Comparison of ENCODE assay signal across 8 cellular contexts in genomic region chr10:114043532-114044250, GRCh38. TPM values are rescaled to one million over a fixed set of nuclear protein-coding genes. Genes with fewer than 3 reads are reported as not detected.
A peak's percentile ranks its signal among the peaks of the same experiment; 100 is the strongest.
DNase-seq lines count a peak whose midpoint lies in the region; ATAC-seq lines count a peak whose summit lies in the region.

Gene ADRB1 (plus strand): TSS chr10:114043866. CDS start chr10:114044133, 267 bp downstream.

- peaks cover 3% of the 10 kb centered on the region for H3K79me1 ChIP-seq in neuronal stem cell (ENCODE audit: low read depth, low read length)

- H3K9me3 Mint-ChIP-seq in activated CD4-positive, alpha-beta T cell treated with anti-CD3 and anti-CD28 coated beads for 36 hours (ENCODE audit: low read depth), result no peaks in the 10 kb centered on the region
- H3K9me3 Mint-ChIP-seq in activated naive CD4-positive, alpha-beta T cell treated with anti-CD3 and anti-CD28 coated beads for 36 hours, result no peaks in the 10 kb centered on the region

- peaks cover 54% of the 10 kb centered on the region for H3K27me3 Mint-ChIP-seq in activated CD4-positive, alpha-beta T cell treated with anti-CD3 and anti-CD28 coated beads for 36 hours
- peaks cover 62% of the 10 kb centered on the region for H3K27me3 Mint-ChIP-seq in activated naive CD4-positive, alpha-beta T cell treated with anti-CD3 and anti-CD28 coated beads for 36 hours (ENCODE audit: low read depth)

- POLR2A ChIA-PET in activated CD4-positive, alpha-beta T cell treated with anti-CD3 and anti-CD28 coated beads for 36 hours (lab: Charles Lee), result interaction anchor here (0.6 to 0.7 kb wide), 2 partner anchors 361 to 836 kb away, joined by 3 to 4 read pairs; no protein-coding TSS in a partner anchor

- no peaks in the 10 kb centered on the region for H3K36me3 ChIP-seq in neuronal stem cell (replicated peaks in 1 of 2; ENCODE audit: control insufficient read depth in 2 of 2, insufficient read depth in 2 of 2, low read length in 2 of 2)

- peak; percentile 60 for DNase-seq in activated CD4-positive, alpha-beta T cell treated with anti-CD3 and anti-CD28 coated beads for 36 hours
- DNase-seq in activated CD4-positive, alpha-beta T cell treated with anti-CD3 and anti-CD28 coated beads, Interleukin-2, amount 50 U/mL, for 4 hours, result no peak
- peak; percentile 12 for DNase-seq in NCI-H748 treated with DMSO at 0.1 percent for 48 hours (lab: John Stamatoyannopoulos, UW)
- DNase-seq in activated naive CD4-positive, alpha-beta T cell treated with anti-CD3 and anti-CD28 coated beads for 36 hours, result peak; percentile 53
- peak; percentile 95 for DNase-seq in Right ventricle myocardium inferior (ENCODE audit: missing footprints)
- peak; percentile 56 for DNase-seq in neuronal stem cell (ENCODE audit: low spot score)

- CTCF ChIA-PET in activated CD4-positive, alpha-beta T cell treated with anti-CD3 and anti-CD28 coated beads for 36 hours (lab: Charles Lee), result interaction anchor here (0.7 to 1.5 kb wide), 2 partner anchors 18 to 245 kb away, joined by 4 read pairs; no protein-coding TSS in a partner anchor
- CTCF ChIA-PET in activated naive CD4-positive, alpha-beta T cell treated with anti-CD3 and anti-CD28 coated beads for 36 hours (lab: Charles Lee), result no interaction called here

- H2BK12ac ChIP-seq in neuronal stem cell (ENCODE audit: low read length), result peak within 1 kb of the TSS; percentile 66

- peak within 1 kb of the TSS; percentile 6 to 76 for H3K4me3 ChIP-seq in neuronal stem cell (ENCODE audit: low read length in 2 of 2)

- H2AFZ ChIP-seq in neuronal stem cell (ENCODE audit: low read length), result peak within 1 kb of the TSS; percentile 80

- H3K4me2 ChIP-seq in neuronal stem cell (ENCODE audit: insufficient read depth, low read length, poor library complexity, severe bottlenecking), result peak within 1 kb of the TSS; percentile 99

- H3K4me1 ChIP-seq in neuronal stem cell (ENCODE audit: control insufficient read depth in 2 of 2, insufficient read depth in 1 of 2, low read depth in 1 of 2, low read length in 2 of 2), result peaks cover 4 to 6% of the 10 kb centered on the region in 2 donors

- peak; percentile 54 for ATAC-seq in activated CD4-positive, alpha-beta T cell treated with anti-CD3 and anti-CD28 coated beads for 36 hours
- ATAC-seq in HG03108 (IDR thresholded peaks at IDR 0.05; ENCODE audit: unreplicated experiment) (peak; percentile 43), Right ventricle myocardium inferior (peak; percentile 92), GM18873 (IDR thresholded peaks at IDR 0.05; ENCODE audit: low FRiP score, unreplicated experiment) (no peak)

- H3K4me3 Mint-ChIP-seq in activated CD4-positive, alpha-beta T cell treated with anti-CD3 and anti-CD28 coated beads for 36 hours, result peak within 1 kb of the TSS; percentile 61
- peak within 1 kb of the TSS; percentile 72 for H3K4me3 Mint-ChIP-seq in activated naive CD4-positive, alpha-beta T cell treated with anti-CD3 and anti-CD28 coated beads for 36 hours

- H2AK5ac ChIP-seq in neuronal stem cell (ENCODE audit: low read depth, low read length), result peak within 1 kb of the TSS; percentile 84

- H4K8ac ChIP-seq in neuronal stem cell (ENCODE audit: low read depth, low read length), result peak within 1 kb of the TSS; percentile 70

- peaks cover 0 to 7% of the 10 kb centered on the region in 2 donors for H3K9me3 ChIP-seq in neuronal stem cell (replicated peaks in 1 of 2; ENCODE audit: control insufficient read depth in 2 of 2, insufficient read depth in 1 of 2, low read depth in 1 of 2, low read length in 2 of 2)

- peaks cover 16% of the 10 kb centered on the region for H3K4me1 Mint-ChIP-seq in activated CD4-positive, alpha-beta T cell treated with anti-CD3 and anti-CD28 coated beads for 36 hours
- peaks cover 11% of the 10 kb centered on the region for H3K4me1 Mint-ChIP-seq in activated naive CD4-positive, alpha-beta T cell treated with anti-CD3 and anti-CD28 coated beads for 36 hours (ENCODE audit: low read depth)

- peak within 1 kb of the TSS; percentile 29 for H2BK5ac ChIP-seq in neuronal stem cell (ENCODE audit: low read length)

- H2BK15ac ChIP-seq in neuronal stem cell (ENCODE audit: low read length), result peak within 1 kb of the TSS; percentile 84

- H3K18ac ChIP-seq in neuronal stem cell (ENCODE audit: low read length), result peak within 1 kb of the TSS; percentile 87

- peak within 1 kb of the TSS; percentile 87 for H3K14ac ChIP-seq in neuronal stem cell (ENCODE audit: low read length)

- peak within 1 kb of the TSS; percentile 80 for H3K9ac ChIP-seq in neuronal stem cell (ENCODE audit: low read depth, low read length, poor library complexity)

- H3K36me3 Mint-ChIP-seq in activated CD4-positive, alpha-beta T cell treated with anti-CD3 and anti-CD28 coated beads for 36 hours (ENCODE audit: low read depth), result no peaks in the 10 kb centered on the region
- H3K36me3 Mint-ChIP-seq in activated naive CD4-positive, alpha-beta T cell treated with anti-CD3 and anti-CD28 coated beads for 36 hours (ENCODE audit: low read depth), result no peaks in the 10 kb centered on the region

- intact Hi-C loops in activated CD4-positive, alpha-beta T cell treated with anti-CD3 and anti-CD28 coated beads for 36 hours (cut with DNase I, micrococcal nuclease), result loop anchor here in 1 of 2 experiments (5.0 kb wide), 1 partner anchor 81 kb away; no protein-coding TSS in a partner anchor
- intact Hi-C loops in activated naive CD4-positive, alpha-beta T cell treated with anti-CD3 and anti-CD28 coated beads for 36 hours (cut with micrococcal nuclease), result loop anchor here (1.0 kb wide), 1 partner anchor 18 kb away; no protein-coding TSS in a partner anchor
- intact Hi-C loops in Right ventricle myocardium inferior (cut with DNase I), result loop anchor here (1.0 to 10.0 kb wide), 4 partner anchors 21 to 189 kb away; partner anchors contain the start of genes DCLRE1A and NHLRC2

- H3K27me3 ChIP-seq in neuronal stem cell (ENCODE audit: control insufficient read depth in 3 of 3, insufficient read depth in 3 of 3, low read depth in 1 of 3, low read length in 3 of 3), result peaks cover 22 to 88% (median 45%) of the 10 kb centered on the region in 3 experiments

- no CpG with 5 or more reads among the region's 91 CpGs for WGBS in neuronal stem cell (ENCODE audit: extremely low coverage in 2 of 2, insufficient read length in 2 of 2, insufficient replicate concordance in 1 of 2), 2 donors

- no peak within 1 kb of the TSS for H3K27ac ChIP-seq in neuronal stem cell (replicated peaks; ENCODE audit: low read length)

- H3K27ac Mint-ChIP-seq in activated CD4-positive, alpha-beta T cell treated with anti-CD3 and anti-CD28 coated beads for 36 hours, result no peak within 1 kb of the TSS
- H3K27ac Mint-ChIP-seq in activated naive CD4-positive, alpha-beta T cell treated with anti-CD3 and anti-CD28 coated beads for 36 hours, result no peak within 1 kb of the TSS

- no peak within 1 kb of the TSS for H4K91ac ChIP-seq in neuronal stem cell (ENCODE audit: low read depth, low read length, poor library complexity)

- peak within 1 kb of the TSS; percentile 94 for H3K23ac ChIP-seq in neuronal stem cell (ENCODE audit: low read depth, low read length, poor library complexity)

- H3K4ac ChIP-seq in neuronal stem cell (ENCODE audit: low read length), result no peak within 1 kb of the TSS

- no peak within 1 kb of the TSS for H2BK120ac ChIP-seq in neuronal stem cell (ENCODE audit: low read depth, low read length)

RNA-seq across cellular contexts. Expression of gene ADRB1, which starts in this region (rescaled TPM):
- total RNA-seq in activated CD4-positive, alpha-beta T cell treated with anti-CD3 and anti-CD28 coated beads for 36 hours, result not detected
- total RNA-seq in activated naive CD4-positive, alpha-beta T cell treated with anti-CD3 and anti-CD28 coated beads for 36 hours, result not detected
- total RNA-seq in Right ventricle myocardium inferior, result 63.1 TPM
- polyA plus RNA-seq in neuronal stem cell (2013, experiment 1 of 2), result 0.06 TPM
- 0.03 TPM for polyA plus RNA-seq in neuronal stem cell (2013, experiment 2 of 2)

Comparison
In these comparisons a context has a peak if more than half of its experiments do, and no peak if none do; other contexts are left out.
1. RNA of gene ADRB1 (total RNA-seq): 63.1 TPM in Right ventricle myocardium inferior (single experiment); not detected in activated naive CD4-positive, alpha-beta T cell treated with anti-CD3 and anti-CD28 coated beads for 36 hours and not detected in activated CD4-positive, alpha-beta T cell treated with anti-CD3 and anti-CD28 coated beads for 36 hours; every median in the first group is over 10 times any median in the second.
2. Peak in DNase-seq and ATAC-seq in activated CD4-positive, alpha-beta T cell treated with anti-CD3 and anti-CD28 coated beads for 36 hours; RNA of the gene not detected or under 1 TPM.
3. Peak in DNase-seq in activated naive CD4-positive, alpha-beta T cell treated with anti-CD3 and anti-CD28 coated beads for 36 hours; RNA of the gene not detected or under 1 TPM.
4. DNase-seq: peak in NCI-H748 treated with DMSO at 0.1 percent for 48 hours (single experiment), Right ventricle myocardium inferior (single experiment) and neuronal stem cell (single experiment); none in activated CD4-positive, alpha-beta T cell treated with anti-CD3 and anti-CD28 coated beads, Interleukin-2, amount 50 U/mL, for 4 hours (0 of 2).